8 cellular contexts compared by ENCODE assay signal in genomic region chr1:168603501-168604107, GRCh38. TPM values are rescaled to one million over a fixed set of nuclear protein-coding genes. Genes with fewer than 3 reads are reported as not detected.
DNase-seq lines count a peak whose midpoint lies in the region; ATAC-seq and TF ChIP-seq lines count a peak whose summit lies in the region.

No MANE protein-coding gene starts in this region.

- no peaks in the 10 kb centered on the region for H3K27me3 ChIP-seq in left lung

- no peaks in the 10 kb centered on the region for H3K9me3 ChIP-seq in left lung

- TF ChIP-seq POLR2A in GM18505 (IDR thresholded peaks at IDR 0.05; ENCODE audit: borderline replicate concordance, extremely low read depth, insufficient read depth, insufficient read length): no peak

- DNase-seq in NCI-H510A (lab: John Stamatoyannopoulos, UW) (peak; percentile 79), choroid plexus epithelial cell (ENCODE audit: low read depth) (peak; percentile 78), left lung (peak; percentile 66 to 79)
- DNase-seq in activated CD4-positive, alpha-beta T cell treated with anti-CD3 and anti-CD28 coated beads for 48 hours: peak; percentile 81
- peak; percentile 45 to 65 (median 51) for DNase-seq in stimulated activated CD4-positive, alpha-beta T cell treated with anti-CD3 and anti-CD28 coated beads, TNF-alpha, amount 100 ng/mL, for 24 hours (ENCODE audit: low read depth in 3 of 3)

- H3K36me3 ChIP-seq in left lung: no peaks in the 10 kb centered on the region

- H3K4me1 ChIP-seq in left lung: no peaks in the 10 kb centered on the region

- ATAC-seq in HG03108 (IDR thresholded peaks at IDR 0.05; ENCODE audit: unreplicated experiment): peak; percentile 74
- peak; percentile 98 for ATAC-seq in left lung
- no peak for ATAC-seq in GM18505 (IDR thresholded peaks at IDR 0.05; ENCODE audit: unreplicated experiment)

- no peak overlapping the region for H3K27ac ChIP-seq in left lung

- peak; percentile 82 for TF ChIP-seq CTCF in GM12873 (IDR thresholded peaks at IDR 0.05; ENCODE audit: insufficient read depth, low read depth, low read length, missing control alignments)
- peak; percentile 88 for TF ChIP-seq CTCF in choroid plexus epithelial cell (conservative IDR thresholded peaks at IDR 0.05; ENCODE audit: low read depth, low read length)
- peak; percentile 72 to 81 for TF ChIP-seq CTCF in left lung (IDR thresholded peaks at IDR 0.05)

- no peak overlapping the region for H3K4me3 ChIP-seq in choroid plexus epithelial cell (ENCODE audit: low read depth, low read length)
- H3K4me3 ChIP-seq in left lung: no peak overlapping the region

- intact Hi-C loops in left lung (cut with DNase I): loop anchor here in 1 of 2 donors (5.0 kb wide), 1 partner anchor 744 kb away; no protein-coding TSS in a partner anchor

RNA-seq across cellular contexts. Expression of gene XCL1, which starts 27.2 kb away (rescaled TPM):
- under 1 TPM in 1 of 2 donors, not detected in 1; 0.73 TPM for total RNA-seq in left lung

RNA-seq across cellular contexts. Expression of gene XCL2, which starts 59.8 kb away (rescaled TPM):
- total RNA-seq in left lung: under 1 TPM in 1 of 2 donors, not detected in 1; 0.89 TPM
